ENCODE assay signal across 1 cellular context in genomic region chr2:66439291-66440010, GRCh38.
TF ChIP-seq lines count a peak whose summit lies in the region.

No MANE protein-coding gene starts in this region.

TF ChIP-seq in SK-N-SH treated with all-trans-retinoic acid at 6 μM for 48 hours, 23 proteins besides CTCF, POLR2A, EP300 and RAD21 (continued from another document):
- TF ChIP-seq CSRNP3 (CRISPR knock-in tag; IDR thresholded peaks at IDR 0.05) (no peak), ZC3H10 (CRISPR knock-in tag; IDR thresholded peaks at IDR 0.05) (no peak), ESRRG (CRISPR knock-in tag; IDR thresholded peaks at IDR 0.05) (no peak), RARB (CRISPR knock-in tag; IDR thresholded peaks at IDR 0.05) (no peak), SNAI2 (CRISPR knock-in tag; IDR thresholded peaks at IDR 0.05) (no peak), ZNF565 (CRISPR knock-in tag; conservative IDR thresholded peaks at IDR 0.05; ENCODE audit: low read depth) (no peak), ZNF70 (CRISPR knock-in tag; IDR thresholded peaks at IDR 0.05) (no peak), PPARA (CRISPR knock-in tag; IDR thresholded peaks at IDR 0.05; ENCODE audit: borderline replicate concordance) (no peak)
- TF ChIP-seq, protein P1, sequence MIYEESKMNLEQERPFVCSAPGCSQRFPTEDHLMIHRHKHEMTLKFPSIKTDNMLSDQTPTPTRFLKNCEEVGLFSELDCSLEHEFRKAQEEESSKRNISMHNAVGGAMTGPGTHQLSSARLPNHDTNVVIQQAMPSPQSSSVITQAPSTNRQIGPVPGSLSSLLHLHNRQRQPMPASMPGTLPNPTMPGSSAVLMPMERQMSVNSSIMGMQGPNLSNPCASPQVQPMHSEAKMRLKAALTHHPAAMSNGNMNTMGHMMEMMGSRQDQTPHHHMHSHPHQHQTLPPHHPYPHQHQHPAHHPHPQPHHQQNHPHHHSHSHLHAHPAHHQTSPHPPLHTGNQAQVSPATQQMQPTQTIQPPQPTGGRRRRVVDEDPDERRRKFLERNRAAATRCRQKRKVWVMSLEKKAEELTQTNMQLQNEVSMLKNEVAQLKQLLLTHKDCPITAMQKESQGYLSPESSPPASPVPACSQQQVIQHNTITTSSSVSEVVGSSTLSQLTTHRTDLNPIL (CRISPR knock-in tag; IDR thresholded peaks at IDR 0.05; ENCODE audit: low read depth), result no peak
